Comparison of ENCODE assay signal across 13 cellular contexts in the genomic region with DNA sequence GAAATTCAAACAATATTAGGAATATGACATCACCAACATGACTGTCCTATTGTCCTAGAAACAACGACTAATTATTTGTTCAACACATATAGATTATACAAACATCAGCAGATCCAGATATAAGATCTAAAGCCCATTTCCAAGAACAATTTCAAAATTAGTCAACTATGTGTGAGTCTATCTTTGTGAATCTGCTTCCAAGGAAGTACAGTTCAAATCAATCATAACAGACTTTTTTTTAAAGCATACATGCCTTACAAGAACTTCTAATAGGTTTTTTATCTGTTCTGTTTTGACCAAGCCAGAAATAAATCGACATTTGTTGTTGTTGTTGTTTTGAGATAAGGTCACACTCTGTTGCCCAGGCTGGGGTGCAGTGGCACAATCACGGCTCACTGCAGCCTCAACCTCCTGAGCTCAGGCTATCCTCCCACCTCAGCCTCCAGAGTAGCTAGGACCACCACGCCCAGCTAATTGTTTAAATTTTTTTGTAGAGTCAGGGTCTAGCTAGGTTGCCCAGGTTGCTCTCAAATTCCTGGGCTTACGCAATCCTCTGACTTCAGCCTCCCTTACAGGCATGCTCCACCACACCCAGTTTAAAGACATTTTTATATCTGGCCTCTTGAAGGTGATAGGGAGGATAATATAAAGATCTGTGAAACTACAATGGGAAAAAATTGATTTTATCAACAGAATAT. TPM values are rescaled to one million over a fixed set of nuclear protein-coding genes. Genes with fewer than 3 reads are reported as not detected.
DNase-seq lines count a peak whose midpoint lies in the region; ATAC-seq and TF ChIP-seq lines count a peak whose summit lies in the region.
"Had no signal": no experiment of that assay in that cellular context is flagged by ENCODE, and none has a peak within 500 bp of the region (broad histone marks: within the 10 kb centered on the region; RNA-seq: fewer than 3 reads in every experiment).

No MANE protein-coding gene starts in this region.

- H3K4me1 Mint-ChIP-seq in Caco-2 (ENCODE audit: low read depth, unreplicated experiment) (peaks cover 43% of the 10 kb centered on the region), GM23338 (peaks cover 17% of the 10 kb centered on the region)
- H3K4me1 Mint-ChIP-seq in activated naive CD8-positive, alpha-beta T cell treated with anti-CD3 and anti-CD28 coated beads for 36 hours = peaks cover 65% of the 10 kb centered on the region

- no CpG with 5 or more reads among the region's 5 CpGs for WGBS in mesendoderm (ENCODE audit: extremely low coverage, insufficient coverage, low lambda C conversion rate)

- no peaks in the 10 kb centered on the region for H3K9me2 ChIP-seq in GM23338 (ENCODE audit: insufficient read depth)

- H3K4me2 ChIP-seq in GM23338 (no peak overlapping the region), mesendoderm (ENCODE audit: low read length) (no peak overlapping the region)

- H2BK5ac ChIP-seq in mesendoderm (ENCODE audit: low read length) = no peak overlapping the region

- H3K4ac ChIP-seq in mesendoderm (ENCODE audit: low read depth, low read length) = no peak overlapping the region

- no peak overlapping the region for H4K8ac ChIP-seq in mesendoderm (ENCODE audit: low read depth, low read length)

- H2AFZ ChIP-seq in GM23338 = no peak overlapping the region

- POLR2A ChIA-PET in Caco-2 (lab: Charles Lee) = interaction anchor here (0.7 kb wide), 1 partner anchor 288 kb away, joined by 3 read pairs; no protein-coding TSS in a partner anchor

- H4K20me1 ChIP-seq in GM23338 (replicated peaks; ENCODE audit: insufficient read depth) = peaks cover 16% of the 10 kb centered on the region

- H3K36me3 ChIP-seq in Caco-2 (ENCODE audit: control insufficient read depth, insufficient read depth, low read length) (peaks cover 1% of the 10 kb centered on the region), GM23338 (ENCODE audit: insufficient read depth) (no peaks in the 10 kb centered on the region), mesendoderm (ENCODE audit: control insufficient read depth, insufficient read depth, low read length) (no peaks in the 10 kb centered on the region), BE2C (no peaks in the 10 kb centered on the region)
- H3K36me3 ChIP-seq: ascending aorta had no signal

- H3K27ac ChIP-seq in GM23338 (ENCODE audit: low read depth) = no peak overlapping the region
- H3K27ac ChIP-seq in mesendoderm (ENCODE audit: low read depth, low read length) = no peak overlapping the region
- H3K27ac ChIP-seq: ascending aorta had no signal

- H3K27me3 ChIP-seq in Caco-2 (replicated peaks; ENCODE audit: control insufficient read depth, insufficient read depth, low read length) = no peaks in the 10 kb centered on the region
- H3K27me3 ChIP-seq in GM23338 (ENCODE audit: insufficient read depth) = no peaks in the 10 kb centered on the region
- no peaks in the 10 kb centered on the region for H3K27me3 ChIP-seq in mesendoderm (ENCODE audit: insufficient read depth, low read length, poor library complexity)
- no peaks in the 10 kb centered on the region for H3K27me3 ChIP-seq in BE2C
- H3K27me3 ChIP-seq: ascending aorta had no signal

- peaks cover 21% of the 10 kb centered on the region for H3K79me1 ChIP-seq in mesendoderm (ENCODE audit: low read length)

- no peak overlapping the region for H3K18ac ChIP-seq in mesendoderm (ENCODE audit: low read length)

- no peak overlapping the region for H3K27ac Mint-ChIP-seq in Caco-2 (ENCODE audit: unreplicated experiment)
- peak overlapping the region; percentile 25; the same call in 1 of the 2 replicates for H3K27ac Mint-ChIP-seq in GM23338
- H3K27ac Mint-ChIP-seq in activated naive CD8-positive, alpha-beta T cell treated with anti-CD3 and anti-CD28 coated beads for 36 hours = peak overlapping the region; percentile 31

- DNase-seq in Caco-2 = peak; percentile 29 to 60
- DNase-seq in GM23338 (ENCODE audit: low spot score) = no peak
- no peak for DNase-seq in activated naive CD8-positive, alpha-beta T cell treated with anti-CD3 and anti-CD28 coated beads for 36 hours
- peak; percentile 28 for DNase-seq in mesendoderm
- DNase-seq in BE2C = no peak
- DNase-seq: activated CD8-positive, alpha-beta memory T cell treated with anti-CD3 and anti-CD28 coated beads for 24 hours; CD4-positive, alpha-beta T cell; hypothalamus; stimulated activated CD4-positive, alpha-beta T cell treated with anti-CD3 and anti-CD28 coated beads, Interleukin-2, amount 100 ng/mL, for 48 hours; stimulated activated naive CD4-positive, alpha-beta T cell treated with Interleukin-2 at 50 U/mL for 16 hours had no signal

- no peaks in the 10 kb centered on the region for H3K9me3 Mint-ChIP-seq in Caco-2 (ENCODE audit: unreplicated experiment)
- no peaks in the 10 kb centered on the region for H3K9me3 Mint-ChIP-seq in GM23338
- peaks cover 2% of the 10 kb centered on the region for H3K9me3 Mint-ChIP-seq in activated naive CD8-positive, alpha-beta T cell treated with anti-CD3 and anti-CD28 coated beads for 36 hours
- H3K9me3 Mint-ChIP-seq: CD4-positive, alpha-beta T cell had no signal

- H3K9ac ChIP-seq in mesendoderm (ENCODE audit: low read length) = no peak overlapping the region

- no peak overlapping the region for H3K4me3 ChIP-seq in Caco-2 (ENCODE audit: low read depth, low read length)
- no peak overlapping the region for H3K4me3 ChIP-seq in GM23338
- no peak overlapping the region for H3K4me3 ChIP-seq in mesendoderm (ENCODE audit: low read length)
- no peak overlapping the region for H3K4me3 ChIP-seq in BE2C (ENCODE audit: low read depth, low read length)
- H3K4me3 ChIP-seq: ascending aorta had no signal

- H3K9me3 ChIP-seq in Caco-2 (no peaks in the 10 kb centered on the region), BE2C (no peaks in the 10 kb centered on the region)
- H3K9me3 ChIP-seq: ascending aorta had no signal

- H2BK15ac ChIP-seq in mesendoderm (replicated peaks; ENCODE audit: low read depth) = no peak overlapping the region

- H3K27me3 Mint-ChIP-seq in Caco-2 (ENCODE audit: insufficient read depth, unreplicated experiment) (no peaks in the 10 kb centered on the region), GM23338 (ENCODE audit: insufficient read depth, low read depth, poor library complexity) (peaks cover 7% of the 10 kb centered on the region)
- no peaks in the 10 kb centered on the region for H3K27me3 Mint-ChIP-seq in activated naive CD8-positive, alpha-beta T cell treated with anti-CD3 and anti-CD28 coated beads for 36 hours
- H3K27me3 Mint-ChIP-seq: CD4-positive, alpha-beta T cell had no signal

- H3K36me3 Mint-ChIP-seq in Caco-2 (ENCODE audit: insufficient read depth, unreplicated experiment) (no peaks in the 10 kb centered on the region), GM23338 (ENCODE audit: low read depth) (no peaks in the 10 kb centered on the region)
- H3K36me3 Mint-ChIP-seq in activated naive CD8-positive, alpha-beta T cell treated with anti-CD3 and anti-CD28 coated beads for 36 hours = peaks cover 4% of the 10 kb centered on the region

- no peak overlapping the region for H4K5ac ChIP-seq in mesendoderm (ENCODE audit: low read length)

- TF ChIP-seq CTCF in Caco-2 (IDR thresholded peaks at IDR 0.05; ENCODE audit: insufficient read depth in 1 of 2, low read depth in 1 of 2, low read length in 1 of 2, severe bottlenecking in 1 of 2, unreplicated experiment in 1 of 2) = no peak
- no peak for TF ChIP-seq CTCF in GM23338 (conservative IDR thresholded peaks at IDR 0.05; ENCODE audit: low read depth in 2 of 2)
- no peak for TF ChIP-seq CTCF in BE2C (IDR thresholded peaks at IDR 0.05; ENCODE audit: low read depth, low read length)

- no peak for ATAC-seq in GM23338
- no peak for ATAC-seq in HG03520 (IDR thresholded peaks at IDR 0.05; ENCODE audit: unreplicated experiment)
- ATAC-seq in HG03280 (IDR thresholded peaks at IDR 0.05; ENCODE audit: unreplicated experiment) = no peak

- intact Hi-C loops in Caco-2 (cut with micrococcal nuclease; ENCODE audit: unreplicated experiment) = no loop called here

- peaks cover 45% of the 10 kb centered on the region for H3K4me1 ChIP-seq in Caco-2
- H3K4me1 ChIP-seq in GM23338 (ENCODE audit: insufficient read depth) = peaks cover 6% of the 10 kb centered on the region; the same call in 1 of the 2 replicates
- H3K4me1 ChIP-seq in mesendoderm (ENCODE audit: control insufficient read depth, low read depth, low read length) = no peaks in the 10 kb centered on the region
- H3K4me1 ChIP-seq in BE2C = no peaks in the 10 kb centered on the region

- BruUV-seq in Caco-2 (replicated peaks; lab: Mats Ljungman, UMichigan) = no TSS peak

- H2BK120ac ChIP-seq in mesendoderm (ENCODE audit: low read depth, low read length) = no peak overlapping the region

- no peak overlapping the region for H3K56ac ChIP-seq in mesendoderm (ENCODE audit: low read length)

- no peak overlapping the region for H2AK5ac ChIP-seq in mesendoderm (ENCODE audit: low read length)

- H3K79me2 ChIP-seq in GM23338 (replicated peaks; ENCODE audit: insufficient read depth) (peaks cover 84% of the 10 kb centered on the region), mesendoderm (ENCODE audit: control insufficient read depth, insufficient read depth, low read length) (peaks cover 34% of the 10 kb centered on the region)

- no peak overlapping the region for H3K23ac ChIP-seq in mesendoderm (ENCODE audit: low read length)

- CTCF ChIA-PET in Caco-2 (lab: Charles Lee) = interaction anchor here (0.6 kb wide), 1 partner anchor 1010 kb away, joined by 3 read pairs; no protein-coding TSS in a partner anchor

- H3F3A ChIP-seq in GM23338 (replicated peaks; ENCODE audit: low read depth) = no peaks in the 10 kb centered on the region

- no peak overlapping the region for H3K4me3 Mint-ChIP-seq in Caco-2 (ENCODE audit: unreplicated experiment)
- H3K4me3 Mint-ChIP-seq in GM23338 = no peak overlapping the region
- H3K4me3 Mint-ChIP-seq in activated naive CD8-positive, alpha-beta T cell treated with anti-CD3 and anti-CD28 coated beads for 36 hours = no peak overlapping the region
- H3K4me3 Mint-ChIP-seq: CD4-positive, alpha-beta T cell had no signal

TF ChIP-seq in GM23338, 12 proteins besides CTCF, POLR2A, EP300 and RAD21 (continues in another document):
- no peak for TF ChIP-seq EZH2phosphoT487 (IDR thresholded peaks at IDR 0.05; ENCODE audit: unreplicated experiment)
- no peak for TF ChIP-seq ZNF114 (CRISPR knock-in tag; IDR thresholded peaks at IDR 0.05)

RNA-seq across cellular contexts. Expression of a gene that starts 54.8 kb away (rescaled TPM):
- 54.3 and 58.0 TPM in 2 replicates for total RNA-seq in Caco-2 (2022)
- total RNA-seq in GM23338 (2014; rRNA removed; shearing (Covaris generic)) = 49.1 and 56.3 TPM in 2 replicates
- polyA plus RNA-seq in GM23338 (2016; fragmentation: Nextera tagmentation; extraction: Ambion mirVana) = 25.6 and 28.1 TPM in 2 replicates
- total RNA-seq in activated naive CD8-positive, alpha-beta T cell treated with anti-CD3 and anti-CD28 coated beads for 36 hours = 10 to 100 TPM; 46.5 to 50.9 TPM
- polyA plus RNA-seq in mesendoderm (2013, experiment 1 of 2) = 38.4 TPM
- polyA plus RNA-seq in mesendoderm (2013, experiment 2 of 2) = 41.5 TPM
- polyA plus RNA-seq in BE2C (2012; ENCODE audit: insufficient read depth, insufficient read length, low read depth) = 15.0 TPM

Comparison
In these comparisons a context has a peak if more than half of its experiments do, and no peak if none do; other contexts are left out.
1. DNase-seq: peak in Caco-2 (2 of 2) and mesendoderm (single experiment); none in GM23338 (single experiment), activated naive CD8-positive, alpha-beta T cell treated with anti-CD3 and anti-CD28 coated beads for 36 hours (single experiment) and BE2C (single experiment).